24 cellular contexts compared by ENCODE assay signal in the genomic region with DNA sequence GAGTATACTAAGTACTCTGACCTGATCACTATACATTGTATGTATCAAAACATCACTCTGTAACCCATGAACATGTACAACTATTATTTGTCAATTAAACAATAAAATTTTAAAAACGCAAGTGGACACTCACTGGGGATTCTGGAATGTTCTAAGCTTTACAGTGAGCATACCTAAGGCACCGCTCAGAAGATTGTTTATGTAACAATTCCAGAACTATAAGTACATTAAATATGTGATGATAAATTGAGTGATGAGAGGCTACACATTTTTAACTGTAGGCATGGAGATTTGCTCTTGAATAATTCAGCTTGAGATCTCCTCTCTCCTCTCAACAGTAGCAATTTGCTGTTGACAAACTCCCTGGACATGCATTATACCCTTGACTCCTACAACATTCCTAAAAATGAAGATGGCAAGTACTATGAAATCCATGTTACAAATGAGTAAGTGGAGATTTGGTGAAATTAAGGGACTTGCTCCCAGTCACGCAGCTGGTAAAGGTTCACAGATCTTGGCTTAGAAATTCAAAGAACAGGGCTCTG.
"Had no signal": no experiment of that assay in that cellular context is flagged by ENCODE, and none has a peak within 500 bp of the region (broad histone marks: within the 10 kb centered on the region; RNA-seq: fewer than 3 reads in every experiment).

No MANE protein-coding gene starts in this region.

- ATAC-seq: activated CD8-positive, alpha-beta memory T cell treated with anti-CD3 and anti-CD28 coated beads, Interleukin-2, amount 10 ng/mL, durations not matched to agents 7 days and 5 days; activated CD8-positive, alpha-beta T cell treated with anti-CD3 and anti-CD28 coated beads for 36 hours; left lobe of liver; lower lobe of right lung; sciatic nerve; stimulated activated naive B cell treated with anti-CD40 and anti-IgM and Interleukin-4, amounts not matched to agents 10 μg/mL and 1 μg/mL and 100 μg/mL, for 72 hours; T-cell had no signal

- DNase-seq: activated CD4-positive, alpha-beta T cell treated with anti-CD3 and anti-CD28 coated beads, Interleukin-2, amount 10 ng/mL, durations not matched to agents 7 days and 5 days; activated CD4-positive, CD25-positive, alpha-beta regulatory T cell treated with anti-CD3 and anti-CD28 coated beads, Interleukin-2, amount 50 U/mL, for 72 hours; activated CD8-positive, alpha-beta memory T cell treated with anti-CD3 and anti-CD28 coated beads, Interleukin-2, amount 10 ng/mL, durations not matched to agents 7 days and 5 days; activated CD8-positive, alpha-beta T cell treated with anti-CD3 and anti-CD28 coated beads for 36 hours; activated effector memory CD4-positive, alpha-beta T cell treated with anti-CD3 and anti-CD28 coated beads, Interleukin-2, amount 50 U/mL, for 16 hours; activated naive CD4-positive, alpha-beta T cell treated with anti-CD3 and anti-CD28 coated beads, Interleukin-2, amount 10 ng/mL, durations not matched to agents 7 days and 5 days; activated T-cell treated with anti-CD3 and anti-CD28 coated beads for 4 hours; anterior cingulate cortex; central memory CD4-positive, alpha-beta T cell; colonic mucosa; endodermal cell; lower lobe of right lung; mesendoderm; naive B cell; occipital lobe; stimulated activated CD4-positive, alpha-beta T cell treated with anti-CD3 and anti-CD28 coated beads, Interleukin-2, amount 100 ng/mL, for 48 hours; stimulated activated CD8-positive, alpha-beta memory T cell treated with anti-CD3 and anti-CD28 coated beads, Interleukin-4, amount 100 ng/mL, for 48 hours; stimulated activated naive B cell treated with anti-CD40 and anti-IgM and Interleukin-4, amounts not matched to agents 10 μg/mL and 1 μg/mL and 100 μg/mL, for 72 hours; T-cell; upper lobe of left lung; WERI-Rb-1 had no signal

- H3K4me3 ChIP-seq: colonic mucosa, lower lobe of right lung, thoracic aorta, upper lobe of left lung had no signal
